ENCODE assay signal across 1 cellular context in the genomic region with DNA sequence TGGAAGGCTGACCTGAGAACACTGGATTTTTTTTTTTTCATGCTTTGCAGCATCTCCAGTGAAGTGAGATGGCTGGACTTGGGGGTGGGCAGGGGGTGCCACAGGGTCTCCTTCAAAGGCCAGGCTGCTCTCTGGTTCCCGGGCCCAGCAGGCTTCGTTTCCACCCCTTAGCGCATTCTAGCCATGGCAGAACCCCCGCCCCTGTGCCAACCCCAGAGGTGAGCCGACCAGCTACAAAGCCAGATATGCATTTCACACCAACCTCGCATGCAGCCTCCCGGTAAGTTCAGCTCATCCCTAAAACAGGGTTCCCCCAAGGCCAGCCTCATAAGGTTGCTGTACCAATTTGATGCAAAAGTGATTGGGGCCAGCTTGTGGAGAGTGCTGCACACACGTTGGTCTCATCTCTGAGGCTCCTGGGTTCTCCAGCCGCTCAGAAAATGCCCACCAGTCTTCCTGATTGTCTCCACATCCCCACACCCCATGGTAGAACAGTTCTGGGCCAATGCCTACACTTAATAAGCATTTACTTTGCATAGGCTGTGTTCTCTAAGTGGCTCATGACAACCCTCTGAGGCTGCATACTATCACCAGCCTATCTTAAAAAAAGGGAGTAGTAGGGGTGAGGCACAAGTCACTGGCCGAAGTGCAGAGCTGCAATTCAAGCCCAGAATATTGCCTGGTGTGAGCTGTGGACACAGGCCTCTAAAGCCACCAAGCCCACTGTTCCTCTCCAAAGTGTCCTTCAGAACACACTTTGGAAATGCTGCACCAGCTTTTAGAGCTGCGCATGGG.
TF ChIP-seq lines count a peak whose summit lies in the region.

No MANE protein-coding gene starts in this region.

TF ChIP-seq in IMR-90, 13 proteins besides CTCF, POLR2A, EP300 and RAD21 (continued from another document):
- TF ChIP-seq, protein P1, sequence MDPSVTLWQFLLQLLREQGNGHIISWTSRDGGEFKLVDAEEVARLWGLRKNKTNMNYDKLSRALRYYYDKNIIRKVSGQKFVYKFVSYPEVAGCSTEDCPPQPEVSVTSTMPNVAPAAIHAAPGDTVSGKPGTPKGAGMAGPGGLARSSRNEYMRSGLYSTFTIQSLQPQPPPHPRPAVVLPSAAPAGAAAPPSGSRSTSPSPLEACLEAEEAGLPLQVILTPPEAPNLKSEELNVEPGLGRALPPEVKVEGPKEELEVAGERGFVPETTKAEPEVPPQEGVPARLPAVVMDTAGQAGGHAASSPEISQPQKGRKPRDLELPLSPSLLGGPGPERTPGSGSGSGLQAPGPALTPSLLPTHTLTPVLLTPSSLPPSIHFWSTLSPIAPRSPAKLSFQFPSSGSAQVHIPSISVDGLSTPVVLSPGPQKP (IDR thresholded peaks at IDR 0.05; ENCODE audit: borderline replicate concordance, low read depth, low read length): no peak
- TF ChIP-seq SMC3 (IDR thresholded peaks at IDR 0.05; ENCODE audit: low read depth, low read length) (no peak), RFX5 (IDR thresholded peaks at IDR 0.05; ENCODE audit: low read depth, low read length) (no peak), CEBPB (IDR thresholded peaks at IDR 0.05; ENCODE audit: low read depth, low read length) (no peak), MAZ (IDR thresholded peaks at IDR 0.05; ENCODE audit: borderline replicate concordance, low read depth, low read length) (no peak), FOS (IDR thresholded peaks at IDR 0.05; ENCODE audit: low read depth, low read length) (no peak), CHD1 (IDR thresholded peaks at IDR 0.05; ENCODE audit: low read depth, low read length) (no peak), MAFK (IDR thresholded peaks at IDR 0.05; ENCODE audit: low read depth, low read length) (no peak), NFE2L2 (IDR thresholded peaks at IDR 0.05; ENCODE audit: low read depth, low read length) (no peak), MXI1 (IDR thresholded peaks at IDR 0.05; ENCODE audit: borderline replicate concordance, low read depth, low read length) (no peak), BHLHE40 (IDR thresholded peaks at IDR 0.05; ENCODE audit: low read depth, low read length) (no peak)
- TF ChIP-seq, protein P2, sequence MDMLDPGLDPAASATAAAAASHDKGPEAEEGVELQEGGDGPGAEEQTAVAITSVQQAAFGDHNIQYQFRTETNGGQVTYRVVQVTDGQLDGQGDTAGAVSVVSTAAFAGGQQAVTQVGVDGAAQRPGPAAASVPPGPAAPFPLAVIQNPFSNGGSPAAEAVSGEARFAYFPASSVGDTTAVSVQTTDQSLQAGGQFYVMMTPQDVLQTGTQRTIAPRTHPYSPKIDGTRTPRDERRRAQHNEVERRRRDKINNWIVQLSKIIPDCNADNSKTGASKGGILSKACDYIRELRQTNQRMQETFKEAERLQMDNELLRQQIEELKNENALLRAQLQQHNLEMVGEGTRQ (IDR thresholded peaks at IDR 0.05; ENCODE audit: low read depth, low read length): no peak
